29 cellular contexts compared by ENCODE assay signal in genomic region chr21:18970416-18970815, GRCh38.
"Had no signal": no experiment of that assay in that cellular context is flagged by ENCODE, and none has a peak within 500 bp of the region (broad histone marks: within the 10 kb centered on the region; RNA-seq: fewer than 3 reads in every experiment).

No MANE protein-coding gene starts in this region.

- H3K79me2 ChIP-seq: parathyroid adenoma had no signal

- ATAC-seq: naive thymus-derived CD8-positive, alpha-beta T cell; natural killer cell treated with Interleukin-12 subunit alpha and Interleukin-12 subunit beta and Interleukin-15 and Interleukin-18, amount 100 ng/mL, for 72 hours; psoas muscle; right cardiac atrium; right lobe of liver; stimulated activated memory B cell treated with anti-CD40 and anti-IgM and Interleukin-4, amounts not matched to agents 10 μg/mL and 1 μg/mL and 100 μg/mL, for 72 hours; stimulated activated naive CD8-positive, alpha-beta T cell treated with anti-CD3 and anti-CD28 coated beads, Interleukin-15, amount 100 ng/mL, for 72 hours; stimulated activated naive CD8-positive, alpha-beta T cell treated with anti-CD3 and anti-CD28 coated beads, Interleukin-15, Interleukin-2, amounts not matched to agents 100 U/mL and 50 U/mL, for 24 hours; upper lobe of right lung had no signal

- H3K36me3 ChIP-seq: ovary, right lobe of liver, sigmoid colon, suprapubic skin, tibial artery, transverse colon, upper lobe of right lung, uterus had no signal

- H3K4me3 Mint-ChIP-seq: naive thymus-derived CD8-positive, alpha-beta T cell; natural killer cell treated with Interleukin-12 subunit alpha and Interleukin-12 subunit beta and Interleukin-15 and Interleukin-18, amount 100 ng/mL, for 72 hours; nephron progenitor cell; neural crest cell; stimulated activated memory B cell treated with anti-CD40 and anti-IgM and Interleukin-4, amounts not matched to agents 10 μg/mL and 1 μg/mL and 100 μg/mL, for 72 hours; stimulated activated naive CD8-positive, alpha-beta T cell treated with anti-CD3 and anti-CD28 coated beads, Interleukin-15, amount 100 ng/mL, for 72 hours; type B pancreatic cell had no signal

- H3K4me1 Mint-ChIP-seq: naive thymus-derived CD8-positive, alpha-beta T cell; nephron progenitor cell; neural crest cell; stimulated activated memory B cell treated with anti-CD40 and anti-IgM and Interleukin-4, amounts not matched to agents 10 μg/mL and 1 μg/mL and 100 μg/mL, for 72 hours; stimulated activated naive CD8-positive, alpha-beta T cell treated with anti-CD3 and anti-CD28 coated beads, Interleukin-15, amount 100 ng/mL, for 72 hours had no signal

- H3K4me3 ChIP-seq: ovary, psoas muscle, right lobe of liver, sigmoid colon, suprapubic skin, testis, tibial artery, transverse colon, upper lobe of right lung, uterus had no signal

- H3K9me3 Mint-ChIP-seq: nephron progenitor cell, type B pancreatic cell had no signal

- H3K9ac ChIP-seq: parathyroid adenoma had no signal

- H3K27me3 Mint-ChIP-seq: naive thymus-derived CD8-positive, alpha-beta T cell; natural killer cell treated with Interleukin-12 subunit alpha and Interleukin-12 subunit beta and Interleukin-15 and Interleukin-18, amount 100 ng/mL, for 72 hours; progenitor cell of endocrine pancreas; stimulated activated memory B cell treated with anti-CD40 and anti-IgM and Interleukin-4, amounts not matched to agents 10 μg/mL and 1 μg/mL and 100 μg/mL, for 72 hours; stimulated activated naive CD8-positive, alpha-beta T cell treated with anti-CD3 and anti-CD28 coated beads, Interleukin-15, amount 100 ng/mL, for 72 hours; type B pancreatic cell had no signal

- H3K27ac Mint-ChIP-seq: naive thymus-derived CD8-positive, alpha-beta T cell; natural killer cell treated with Interleukin-12 subunit alpha and Interleukin-12 subunit beta and Interleukin-15 and Interleukin-18, amount 100 ng/mL, for 72 hours; nephron progenitor cell; progenitor cell of endocrine pancreas; stimulated activated memory B cell treated with anti-CD40 and anti-IgM and Interleukin-4, amounts not matched to agents 10 μg/mL and 1 μg/mL and 100 μg/mL, for 72 hours; stimulated activated naive CD8-positive, alpha-beta T cell treated with anti-CD3 and anti-CD28 coated beads, Interleukin-15, amount 100 ng/mL, for 72 hours; type B pancreatic cell had no signal

- H3K4me1 ChIP-seq: parathyroid adenoma, psoas muscle, right lobe of liver, sigmoid colon, suprapubic skin, testis, tibial artery, transverse colon, upper lobe of right lung, uterus had no signal

- H3K27me3 ChIP-seq: sigmoid colon, suprapubic skin, testis, tibial artery, transverse colon, upper lobe of right lung, uterus had no signal

- H3K36me3 Mint-ChIP-seq: naive thymus-derived CD8-positive, alpha-beta T cell; stimulated activated memory B cell treated with anti-CD40 and anti-IgM and Interleukin-4, amounts not matched to agents 10 μg/mL and 1 μg/mL and 100 μg/mL, for 72 hours; type B pancreatic cell had no signal

- H3K27ac ChIP-seq: ovary, parathyroid adenoma, psoas muscle, right lobe of liver, sigmoid colon, suprapubic skin, testis, tibial artery, transverse colon, upper lobe of right lung, uterus had no signal

- DNase-seq: naive thymus-derived CD8-positive, alpha-beta T cell; nephron progenitor cell; occipital lobe; ovary; posterior cingulate gyrus; psoas muscle; right cardiac atrium; right lobe of liver; sigmoid colon; stimulated activated CD4-positive, alpha-beta T cell treated with anti-CD3 and anti-CD28 coated beads, Interleukin-1b, Interleukin-23, amount 100 ng/mL, for 48 hours; stimulated activated CD4-positive, alpha-beta T cell treated with anti-CD3 and anti-CD28 coated beads, Interleukin-4, amount 100 ng/mL, for 1 hour; stimulated activated CD4-positive, alpha-beta T cell treated with anti-CD3 and anti-CD28 coated beads, Interleukin-4, amount 100 ng/mL, for 4 hours; stimulated activated CD8-positive, alpha-beta memory T cell treated with anti-CD3 and anti-CD28 coated beads, Interleukin-4, amount 100 ng/mL, for 48 hours; stimulated activated naive CD4-positive, alpha-beta T cell; stimulated activated naive CD8-positive, alpha-beta T cell treated with anti-CD3 and anti-CD28 coated beads, Interleukin-15, amount 100 ng/mL, for 72 hours; stimulated activated naive CD8-positive, alpha-beta T cell treated with anti-CD3 and anti-CD28 coated beads, Interleukin-15, Interleukin-2, amounts not matched to agents 100 U/mL and 50 U/mL, for 24 hours; substantia nigra; testis; tibial artery; transverse colon; upper lobe of right lung; uterus had no signal

- H2AFZ ChIP-seq: parathyroid adenoma had no signal
